Comparison of ENCODE assay signal across 9 cellular contexts in genomic region chr5:133048993-133049725, GRCh38. TPM values are rescaled to one million over a fixed set of nuclear protein-coding genes. Genes with fewer than 3 reads are reported as not detected.
DNase-seq lines count a peak whose midpoint lies in the region; TF ChIP-seq lines count a peak whose summit lies in the region.
"Had no signal": no experiment of that assay in that cellular context is flagged by ENCODE, and none has a peak within 500 bp of the region (broad histone marks: within the 10 kb centered on the region; RNA-seq: fewer than 3 reads in every experiment).

No MANE protein-coding gene starts in this region.

- H3K36me3 Mint-ChIP-seq in nephron (ENCODE audit: low read depth) = no peaks in the 10 kb centered on the region

- H3K27me3 Mint-ChIP-seq in nephron (ENCODE audit: low read depth) = no peaks in the 10 kb centered on the region
- H3K27me3 Mint-ChIP-seq: activated CD4-positive, alpha-beta memory T cell treated with anti-CD3 and anti-CD28 coated beads, Interleukin-2, amount 10 ng/mL, durations not matched to agents 7 days and 5 days had no signal

- peaks cover 42% of the 10 kb centered on the region for H3K4me1 Mint-ChIP-seq in nephron

- in situ Hi-C loops in Caki2 (cut with HindIII; ENCODE audit: low pct_unique_long_range_greater_than_20kb, low sequenced_read_pairs) = no loop called here

- TF ChIP-seq CTCF in nephron (IDR thresholded peaks at IDR 0.05; ENCODE audit: unreplicated experiment in 3 of 3) = no peak

- H3K9me3 Mint-ChIP-seq in nephron = no peaks in the 10 kb centered on the region
- H3K9me3 Mint-ChIP-seq: activated CD4-positive, alpha-beta memory T cell treated with anti-CD3 and anti-CD28 coated beads, Interleukin-2, amount 10 ng/mL, durations not matched to agents 7 days and 5 days had no signal

- DNase-seq in Caki2 (ENCODE audit: low read depth) (peak; percentile 55), NCI-H2196 treated with DMSO at 0.1 percent for 48 hours (lab: John Stamatoyannopoulos, UW; ENCODE audit: unreplicated experiment) (peak; percentile 41), dedifferentiated amniotic fluid mesenchymal stem cell (ENCODE audit: extremely low spot score) (peak; percentile 28), OCI-M2 (lab: John Stamatoyannopoulos, UW; ENCODE audit: unreplicated experiment) (no peak), activated gamma-delta T cell treated with Interleukin-2 at 50 U/mL for 16 hours (no peak)
- DNase-seq in stimulated activated CD4-positive, alpha-beta T cell treated with anti-CD3 and anti-CD28 coated beads, Interleukin-1b, Interleukin-23, amount 100 ng/mL, for 48 hours = no peak
- DNase-seq in stimulated activated CD4-positive, alpha-beta T cell treated with anti-CD3 and anti-CD28 coated beads, Interleukin-12 subunit alpha, Interleukin-12 subunit beta, amount 100 ng/mL, for 4 hours = no peak
- DNase-seq: activated CD4-positive, alpha-beta memory T cell treated with anti-CD3 and anti-CD28 coated beads, Interleukin-2, amount 10 ng/mL, durations not matched to agents 7 days and 5 days had no signal

- peak overlapping the region; percentile 72 to 84 (median 83) for H3K4me3 Mint-ChIP-seq in nephron
- H3K4me3 Mint-ChIP-seq: activated CD4-positive, alpha-beta memory T cell treated with anti-CD3 and anti-CD28 coated beads, Interleukin-2, amount 10 ng/mL, durations not matched to agents 7 days and 5 days had no signal

- H3K27ac Mint-ChIP-seq in nephron = peak overlapping the region; percentile 98 to 100 (median 100)

RNA-seq across cellular contexts. Expression of gene HSPA4, which starts 2.7 kb away (rescaled TPM):
- 123 and 188 TPM in 2 replicates for total RNA-seq in Caki2 (2014; rRNA removed; shearing (Covaris generic); ENCODE audit: low replicate concordance)

RNA-seq across cellular contexts. Expression of gene ZCCHC10, which starts 22.8 kb away (rescaled TPM):
- total RNA-seq in Caki2 (2014; rRNA removed; shearing (Covaris generic); ENCODE audit: low replicate concordance) = 7.8 and 15.6 TPM in 2 replicates

Comparison
In these comparisons a context has a peak if more than half of its experiments do, and no peak if none do; other contexts are left out.
1. DNase-seq: peak in Caki2 (single experiment), NCI-H2196 treated with DMSO at 0.1 percent for 48 hours (single experiment) and dedifferentiated amniotic fluid mesenchymal stem cell (single experiment); none in OCI-M2 (single experiment), activated gamma-delta T cell treated with Interleukin-2 at 50 U/mL for 16 hours (single experiment), stimulated activated CD4-positive, alpha-beta T cell treated with anti-CD3 and anti-CD28 coated beads, Interleukin-1b, Interleukin-23, amount 100 ng/mL, for 48 hours (single experiment) and stimulated activated CD4-positive, alpha-beta T cell treated with anti-CD3 and anti-CD28 coated beads, Interleukin-12 subunit alpha, Interleukin-12 subunit beta, amount 100 ng/mL, for 4 hours (single experiment).